Comparison of ENCODE assay signal across 20 cellular contexts in the genomic region with DNA sequence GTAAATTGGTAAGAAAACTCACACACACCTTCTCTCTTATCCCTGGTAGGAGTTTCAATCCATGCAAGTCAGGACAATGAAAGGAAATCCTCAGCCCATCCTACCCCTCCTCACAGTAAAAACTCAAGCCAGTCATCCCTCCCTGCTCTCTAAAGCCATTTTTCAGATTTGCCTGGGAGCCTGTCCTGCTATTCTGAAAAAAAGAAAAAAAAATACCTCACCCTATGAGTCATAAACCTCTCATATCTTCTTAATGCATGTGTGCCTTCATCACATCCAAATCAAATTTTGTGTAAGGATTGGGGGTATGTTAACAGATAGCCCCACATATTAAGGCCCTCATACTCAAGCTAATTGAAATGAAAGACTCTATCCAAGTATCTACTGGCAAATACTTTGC. TPM values are rescaled to one million over a fixed set of nuclear protein-coding genes. Genes with fewer than 3 reads are reported as not detected.
DNase-seq lines count a peak whose midpoint lies in the region; ATAC-seq, FAIRE-seq and TF ChIP-seq lines count a peak whose summit lies in the region.
"Had no signal": no experiment of that assay in that cellular context is flagged by ENCODE, and none has a peak within 500 bp of the region (broad histone marks: within the 10 kb centered on the region; RNA-seq: fewer than 3 reads in every experiment).

No MANE protein-coding gene starts in this region.

- FAIRE-seq in bronchial epithelial cell (lab: Jason Lieb, UNC): no peak
- FAIRE-seq: GM12878 had no signal

- no peak overlapping the region for H3K4me3 ChIP-seq in bronchial epithelial cell (ENCODE audit: low read depth, low read length)
- H3K4me3 ChIP-seq in spleen: no peak overlapping the region
- H3K4me3 ChIP-seq: GM12878, GM23338, HAP-1, PC-9 had no signal

- intact Hi-C loops in left colon (cut with DNase I, micrococcal nuclease): no loop called here
- intact Hi-C loops in spleen (cut with DNase I; ENCODE audit: low total_unique reads): no loop called here

- ATAC-seq in left colon: no peak
- ATAC-seq: CD8-positive, alpha-beta T cell; GM12878; GM23338 had no signal

- no peaks in the 10 kb centered on the region for H3K36me3 ChIP-seq in bronchial epithelial cell (ENCODE audit: control insufficient read depth, insufficient read depth, low read length)
- no peaks in the 10 kb centered on the region for H3K36me3 ChIP-seq in spleen
- H3K36me3 ChIP-seq: HAP-1 had no signal

- no peak for TF ChIP-seq POLR2A in spleen (IDR thresholded peaks at IDR 0.05)

- TF ChIP-seq CTCF in bronchial epithelial cell (IDR thresholded peaks at IDR 0.05; ENCODE audit: insufficient read depth, low read length, severe bottlenecking) (no peak), spleen (IDR thresholded peaks at IDR 0.05 in 8 of 11, conservative IDR thresholded peaks at IDR 0.05 in 3 of 11) (no peak)

- DNase-seq in ELR (ENCODE audit: low read depth): peak; percentile 16
- DNase-seq in M059J (ENCODE audit: low read depth): peak; percentile 11
- peak; percentile 34 for DNase-seq in bronchial epithelial cell (ENCODE audit: low read depth)
- no peak for DNase-seq in stimulated activated CD4-positive, alpha-beta T cell treated with anti-CD3 and anti-CD28 coated beads, Interleukin-4, amount 100 ng/mL, for 1 hour
- no peak for DNase-seq in left colon
- DNase-seq in amniotic stem cell (lab: John Stamatoyannopoulos, UW): no peak
- no peak for DNase-seq in spleen
- DNase-seq: C1 segment of cervical spinal cord; CD8-positive, alpha-beta T cell; KBM-7; NCI-H1105; NCI-H146; NCI-H2029; NCI-H2227 treated with DMSO at 0.1 percent for 48 hours; NCI-H524 treated with DMSO at 0.1 percent for 48 hours; PC-9; T-helper 1 cell had no signal

- no peaks in the 10 kb centered on the region for H3K27me3 ChIP-seq in bronchial epithelial cell (ENCODE audit: control insufficient read depth, insufficient read depth, low read length)
- H3K27me3 ChIP-seq in spleen (replicated peaks in 1 of 7): no peaks in the 10 kb centered on the region

- H3K4me1 ChIP-seq in spleen: peaks cover 0 to 5% (median 0%) of the 10 kb centered on the region in 6 donors
- H3K4me1 ChIP-seq: HAP-1 had no signal

- no peaks in the 10 kb centered on the region for H3K9me3 ChIP-seq in spleen
- H3K9me3 ChIP-seq: HAP-1 had no signal

- H3K27ac ChIP-seq in spleen: no peak overlapping the region
- H3K27ac ChIP-seq: PC-9 had no signal

RNA-seq across cellular contexts. Expression of a gene that starts 14.1 kb away (rescaled TPM):
- total RNA-seq in M059J (2014; rRNA removed; shearing (Covaris generic)): 0.12 and 0.34 TPM in 2 replicates
- total RNA-seq in bronchial epithelial cell: not detected in 2 replicates
- not detected for total RNA-seq in left colon
- 1 to 10 TPM in 4 of 7 donors, under 1 TPM in 1, not detected in 2; 0.94 to 2.2 (median 1.2) TPM for total RNA-seq in spleen
- under 1 TPM; 0.04 to 0.48 (median 0.11) TPM for polyA plus RNA-seq in spleen
- total RNA-seq: CD8-positive, alpha-beta T cell; PC-9 had no signal

Comparison
In these comparisons a context has a peak if more than half of its experiments do, and no peak if none do; other contexts are left out.
1. DNase-seq: peak in ELR (single experiment), M059J (single experiment) and bronchial epithelial cell (single experiment); none in stimulated activated CD4-positive, alpha-beta T cell treated with anti-CD3 and anti-CD28 coated beads, Interleukin-4, amount 100 ng/mL, for 1 hour (single experiment), left colon (0 of 2), amniotic stem cell (single experiment) and spleen (single experiment).